In the genomic region with DNA sequence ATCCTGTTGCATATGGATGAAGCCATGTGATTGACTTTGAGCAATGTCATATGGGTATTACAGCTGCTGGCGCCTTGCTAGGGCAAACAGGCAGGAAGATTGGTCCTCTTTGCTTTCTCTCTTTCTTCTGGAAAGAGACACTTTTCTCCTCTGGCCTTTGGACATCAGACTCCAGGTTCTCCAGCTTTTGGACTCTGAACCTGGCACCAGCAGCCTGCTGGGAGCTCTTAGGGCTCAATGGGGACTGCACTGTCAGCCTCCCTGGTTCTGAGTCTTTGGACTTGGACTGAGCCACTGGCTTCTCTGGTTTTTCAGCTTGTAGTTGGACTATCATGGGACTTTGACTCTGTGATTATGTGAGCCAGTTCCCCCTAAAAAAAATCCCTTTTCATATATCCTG, we compare ENCODE assay signal across 26 cellular contexts. TPM values are rescaled to one million over a fixed set of nuclear protein-coding genes. Genes with fewer than 3 reads are reported as not detected.
DNase-seq lines count a peak whose midpoint lies in the region; ATAC-seq, FAIRE-seq and TF ChIP-seq lines count a peak whose summit lies in the region.
"Had no signal": no experiment of that assay in that cellular context is flagged by ENCODE, and none has a peak within 500 bp of the region (broad histone marks: within the 10 kb centered on the region; RNA-seq: fewer than 3 reads in every experiment).

No MANE protein-coding gene starts in this region.

- H3K4me1 ChIP-seq in HepG2 (ENCODE audit: insufficient read depth, low read length) (no peaks in the 10 kb centered on the region; the same call in 1 of the 2 replicates), right lobe of liver (peaks cover 0 to 7% (median 0%) of the 10 kb centered on the region in 4 donors), GM23338 (ENCODE audit: insufficient read depth) (no peaks in the 10 kb centered on the region), breast epithelium (no peaks in the 10 kb centered on the region)
- H3K4me1 ChIP-seq: BE2C, Caco-2 had no signal

- H3K27ac ChIP-seq in HepG2 (ENCODE audit: extremely low read length, insufficient read depth, low read length) (no peak overlapping the region), right lobe of liver (no peak overlapping the region), GM23338 (ENCODE audit: low read depth) (no peak overlapping the region), breast epithelium (no peak overlapping the region)
- H3K27ac ChIP-seq: BLaER1 had no signal

- peaks cover 10% of the 10 kb centered on the region for H3K9me2 ChIP-seq in GM23338 (ENCODE audit: insufficient read depth)

- no peak for DNase-seq in left lobe of liver (ENCODE audit: low spot score)
- no peak for DNase-seq in HepG2 (ENCODE audit: low spot score)
- DNase-seq in right lobe of liver, result no peak
- DNase-seq in memory B cell (ENCODE audit: low spot score in 2 of 2), result no peak
- DNase-seq in GM23338 (ENCODE audit: low spot score), result no peak
- DNase-seq in breast epithelium (ENCODE audit: low spot score in 2 of 2), result no peak
- DNase-seq in GM19240 (ENCODE audit: insufficient read length, low spot score), result no peak
- DNase-seq in COLO829 (ENCODE audit: low spot score), result no peak
- DNase-seq: 8988T; ACHN; BE2C; C1 segment of cervical spinal cord; Caco-2; Calu3; CD4-positive, alpha-beta memory T cell; CD4-positive, CD25-positive, alpha-beta regulatory T cell; CD8-positive, alpha-beta memory T cell; DMS79 treated with DMSO at 0.1 percent for 48 hours; GF-D8 had no signal

- TF ChIP-seq POLR2A in HepG2 (IDR thresholded peaks at IDR 0.05; ENCODE audit: insufficient read depth in 1 of 2, low read depth in 2 of 2, low read length in 2 of 2), result no peak
- no peak for TF ChIP-seq POLR2A in right lobe of liver (IDR thresholded peaks at IDR 0.05)
- no peak for TF ChIP-seq POLR2A in breast epithelium (IDR thresholded peaks at IDR 0.05)

- H3K36me3 ChIP-seq in HepG2 (replicated peaks in 1 of 2; ENCODE audit: control insufficient read depth in 1 of 2, insufficient read depth in 2 of 2, low read length in 2 of 2) (no peaks in the 10 kb centered on the region), right lobe of liver (no peaks in the 10 kb centered on the region), GM23338 (ENCODE audit: insufficient read depth) (no peaks in the 10 kb centered on the region), breast epithelium (no peaks in the 10 kb centered on the region)
- H3K36me3 ChIP-seq: BE2C had no signal

- H3K9me3 ChIP-seq in HepG2 (ENCODE audit: low read length), result no peaks in the 10 kb centered on the region; the same call in 1 of the 2 replicates
- no peaks in the 10 kb centered on the region for H3K9me3 ChIP-seq in right lobe of liver
- H3K9me3 ChIP-seq in breast epithelium, result no peaks in the 10 kb centered on the region
- H3K9me3 ChIP-seq: BE2C, BLaER1, Caco-2 had no signal

- in situ Hi-C loops in HepG2 (cut with HindIII; ENCODE audit: extremely low pct_ligation_motif_present, low pct_unique_long_range_greater_than_20kb), result no loop called here

- H3K9ac ChIP-seq in HepG2 (ENCODE audit: insufficient read depth, low read depth, low read length), result no peak overlapping the region
- H3K9ac ChIP-seq: BLaER1 had no signal

- H2AFZ ChIP-seq in HepG2 (ENCODE audit: low read length), result no peak overlapping the region
- H2AFZ ChIP-seq in GM23338, result no peak overlapping the region

- FAIRE-seq in HepG2 (lab: Jason Lieb, UNC), result no peak
- FAIRE-seq: A204.1, D721Med, G401.6, GM12891, GM19239 had no signal

- H3K27me3 ChIP-seq in HepG2 (ENCODE audit: control insufficient read depth in 1 of 2, insufficient read depth in 2 of 2, low read length in 2 of 2) (no peaks in the 10 kb centered on the region), right lobe of liver (no peaks in the 10 kb centered on the region), GM23338 (ENCODE audit: insufficient read depth) (no peaks in the 10 kb centered on the region), breast epithelium (peaks cover 0 to 6% of the 10 kb centered on the region in 2 donors)
- H3K27me3 ChIP-seq: BE2C, BLaER1 had no signal

- ATAC-seq in left lobe of liver (peak; percentile 69), HepG2 (peak; percentile 29; the same call in 1 of the 3 replicates), right lobe of liver (peak in 3 of 4 donors; percentile 25 to 76 (median 50)), memory B cell (ENCODE audit: low read depth) (no peak), GM23338 (no peak)

- H3K27me3 Mint-ChIP-seq in memory B cell, result peaks cover 7% of the 10 kb centered on the region
- no peaks in the 10 kb centered on the region for H3K27me3 Mint-ChIP-seq in GM23338 (ENCODE audit: insufficient read depth, low read depth, poor library complexity)

- peaks cover 2% of the 10 kb centered on the region for H3K36me3 Mint-ChIP-seq in memory B cell
- H3K36me3 Mint-ChIP-seq in GM23338 (ENCODE audit: low read depth), result peaks cover 23% of the 10 kb centered on the region
- H3K36me3 Mint-ChIP-seq: CD4-positive, alpha-beta memory T cell; CD4-positive, CD25-positive, alpha-beta regulatory T cell had no signal

- H3K9me3 Mint-ChIP-seq in memory B cell (no peaks in the 10 kb centered on the region), GM23338 (peaks cover 22% of the 10 kb centered on the region)
- H3K9me3 Mint-ChIP-seq: CD8-positive, alpha-beta memory T cell had no signal

- no peak for TF ChIP-seq EP300 in HepG2 (IDR thresholded peaks at IDR 0.05; ENCODE audit: low read depth in 2 of 2, low read length in 2 of 2)
- no peak for TF ChIP-seq EP300 in HepG2 (CRISPR knock-in tag; IDR thresholded peaks at IDR 0.05; ENCODE audit: borderline replicate concordance)

- H3K4me3 ChIP-seq in HepG2 (replicated peaks in 1 of 3; ENCODE audit: insufficient read depth in 1 of 3, low read depth in 2 of 3, low read length in 3 of 3) (no peak overlapping the region), right lobe of liver (no peak overlapping the region), GM23338 (no peak overlapping the region), breast epithelium (no peak overlapping the region)
- H3K4me3 ChIP-seq: BLaER1 had no signal

- CTCF ChIA-PET in HepG2 (lab: Yijun Ruan, JAX; ENCODE audit: low intra/inter-chr PET ratio, low total read pairs), result no interaction called here

- no peak for TF ChIP-seq RAD21 in HepG2 (CRISPR knock-in tag; IDR thresholded peaks at IDR 0.05)

- 67% methylated on average over 1 of the region's 1 CpG for WGBS in HepG2 (ENCODE audit: low lambda C conversion rate)
- WGBS in right lobe of liver (ENCODE audit: insufficient coverage, low coverage, low lambda C conversion rate, missing lambda C conversion rate), result 56% methylated on average over 1 of the region's 1 CpG

- H3K79me2 ChIP-seq in HepG2 (ENCODE audit: insufficient read depth, low read length), result no peaks in the 10 kb centered on the region
- H3K79me2 ChIP-seq in GM23338 (replicated peaks; ENCODE audit: insufficient read depth), result no peaks in the 10 kb centered on the region

- H4K20me1 ChIP-seq in HepG2 (ENCODE audit: insufficient read depth, low read length), result no peaks in the 10 kb centered on the region
- H4K20me1 ChIP-seq in GM23338 (replicated peaks; ENCODE audit: insufficient read depth), result no peaks in the 10 kb centered on the region; the same call in 1 of the 2 replicates
- H4K20me1 ChIP-seq: BLaER1 had no signal

- H3K4me2 ChIP-seq in HepG2 (ENCODE audit: low read depth, low read length) (no peak overlapping the region), GM23338 (no peak overlapping the region)
- H3K4me2 ChIP-seq: BLaER1 had no signal

- H3K27ac Mint-ChIP-seq in memory B cell (peak overlapping the region; percentile 21), GM23338 (no peak overlapping the region)
- H3K27ac Mint-ChIP-seq: CD14-positive monocyte; CD4-positive, alpha-beta memory T cell; CD4-positive, CD25-positive, alpha-beta regulatory T cell; CD8-positive, alpha-beta memory T cell had no signal

- POLR2A ChIA-PET in HepG2 (lab: Yijun Ruan, JAX), result no interaction called here

- TF ChIP-seq CTCF in HepG2 (CRISPR knock-in tag; IDR thresholded peaks at IDR 0.05) (no peak), right lobe of liver (IDR thresholded peaks at IDR 0.05) (no peak), GM23338 (conservative IDR thresholded peaks at IDR 0.05; ENCODE audit: low read depth in 2 of 2) (no peak), breast epithelium (IDR thresholded peaks at IDR 0.05) (no peak)

- H3F3A ChIP-seq in GM23338 (replicated peaks; ENCODE audit: low read depth), result no peaks in the 10 kb centered on the region

- H3K4me1 Mint-ChIP-seq in memory B cell (peaks cover 4% of the 10 kb centered on the region), GM23338 (peaks cover 2% of the 10 kb centered on the region; the same call in 2 of the 3 replicates)
- H3K4me1 Mint-ChIP-seq: CD14-positive monocyte; CD4-positive, CD25-positive, alpha-beta regulatory T cell; CD8-positive, alpha-beta memory T cell had no signal

- no TSS peak for BruUV-seq in HepG2 (replicated peaks; lab: Mats Ljungman, UMichigan)

- intact Hi-C loops in HepG2 (cut with micrococcal nuclease; ENCODE audit: unreplicated experiment), result no loop called here
- intact Hi-C loops in right lobe of liver (cut with DNase I), result no loop called here
- intact Hi-C loops in breast epithelium (cut with DNase I; ENCODE audit: low total_unique reads), result no loop called here

- H3K4me3 Mint-ChIP-seq in memory B cell (no peak overlapping the region), GM23338 (no peak overlapping the region)
- H3K4me3 Mint-ChIP-seq: CD14-positive monocyte; CD4-positive, alpha-beta memory T cell; CD4-positive, CD25-positive, alpha-beta regulatory T cell; CD8-positive, alpha-beta memory T cell had no signal

RNA-seq across cellular contexts. Expression of gene TENT4A, which starts 34.8 kb away (rescaled TPM):
- total RNA-seq in left lobe of liver, result 14.3 TPM
- 7.7 and 13.3 TPM in 2 replicates for total RNA-seq in HepG2 (2016; rRNA removed; fragmentation: Illumina TruSeq; extraction: Trizol)
- 16.7 and 22.2 TPM in 2 replicates for total RNA-seq in HepG2 (2016; cell fraction: cytosol; rRNA removed; fragmentation: Illumina TruSeq; extraction: Trizol; ENCODE audit: low read depth)
- 6.3 and 11.6 TPM in 2 replicates for total RNA-seq in HepG2 (2016; cell fraction: insoluble cytoplasmic fraction; rRNA removed; fragmentation: Illumina TruSeq; extraction: Trizol)
- total RNA-seq in HepG2 (2016; cell fraction: membrane; rRNA removed; fragmentation: Illumina TruSeq; extraction: Trizol), result 9.3 and 11.2 TPM in 2 replicates
- 36.2 and 43.2 TPM in 2 replicates for total RNA-seq in HepG2 (2016; cell fraction: nucleus; rRNA removed; fragmentation: Illumina TruSeq; extraction: Trizol)
- 6.0 and 6.3 TPM in 2 replicates for polyA plus RNA-seq in HepG2 (2011; rRNA removed)
- 3.2 TPM in 2 replicates for polyA plus RNA-seq in HepG2 (2011; cell fraction: cytosol; rRNA removed)
- polyA plus RNA-seq in HepG2 (2011; cell fraction: nucleus; rRNA removed), result 38.9 and 57.3 TPM in 2 replicates
- 17.0 and 17.9 TPM in 2 replicates for polyA plus RNA-seq in HepG2 (2012)
- 0.76 and 1.1 TPM in 2 replicates for polyA plus RNA-seq in HepG2 (2016; cell fraction: cytosol; fragmentation: Illumina TruSeq; extraction: Trizol; ENCODE audit: low read depth)
- 7.6 and 11.0 TPM in 2 replicates for polyA plus RNA-seq in HepG2 (2016; cell fraction: insoluble cytoplasmic fraction; fragmentation: Illumina TruSeq; extraction: Trizol; ENCODE audit: low read depth)
- 3.0 TPM in 2 replicates for polyA plus RNA-seq in HepG2 (2016; cell fraction: membrane; fragmentation: Illumina TruSeq; extraction: Trizol; ENCODE audit: low read depth)
- polyA plus RNA-seq in HepG2 (2016; cell fraction: nucleus; fragmentation: Illumina TruSeq; extraction: Trizol; ENCODE audit: insufficient read depth, low read depth), result 55.5 and 57.3 TPM in 2 replicates
- polyA minus RNA-seq in HepG2 (2011; rRNA and poly(A)+ RNA removed; ENCODE audit: low replicate concordance), result 15.3 and 47.0 TPM in 2 replicates
- 5.4 and 6.3 TPM in 2 replicates for polyA minus RNA-seq in HepG2 (2011; cell fraction: cytosol; rRNA and poly(A)+ RNA removed)
- polyA minus RNA-seq in HepG2 (2011; cell fraction: nucleus; rRNA and poly(A)+ RNA removed), result 44.4 and 60.9 TPM in 2 replicates
- 10 to 100 TPM in 4 of 6 experiments, 1 to 10 TPM in 2; 8.5 to 23.1 (median 13.2) TPM for total RNA-seq in right lobe of liver
- 20.2 and 24.0 TPM in 2 replicates for total RNA-seq in GM23338 (2014; rRNA removed; shearing (Covaris generic))
- 5.2 and 5.3 TPM in 2 replicates for polyA plus RNA-seq in GM23338 (2016; fragmentation: Nextera tagmentation; extraction: Ambion mirVana)
- total RNA-seq in breast epithelium, result 10 to 100 TPM; 24.1 to 26.2 (median 24.8) TPM

RNA-seq across cellular contexts. Expression of gene SRD5A1, which starts 45.1 kb away (rescaled TPM):
- 35.1 TPM for total RNA-seq in left lobe of liver
- total RNA-seq in HepG2 (2016; rRNA removed; fragmentation: Illumina TruSeq; extraction: Trizol), result 6.1 and 7.1 TPM in 2 replicates
- total RNA-seq in HepG2 (2016; cell fraction: cytosol; rRNA removed; fragmentation: Illumina TruSeq; extraction: Trizol; ENCODE audit: low read depth), result 2.8 and 4.1 TPM in 2 replicates
- total RNA-seq in HepG2 (2016; cell fraction: insoluble cytoplasmic fraction; rRNA removed; fragmentation: Illumina TruSeq; extraction: Trizol), result 5.8 and 5.9 TPM in 2 replicates
- total RNA-seq in HepG2 (2016; cell fraction: membrane; rRNA removed; fragmentation: Illumina TruSeq; extraction: Trizol), result 5.5 and 6.5 TPM in 2 replicates
- total RNA-seq in HepG2 (2016; cell fraction: nucleus; rRNA removed; fragmentation: Illumina TruSeq; extraction: Trizol), result 4.9 and 7.7 TPM in 2 replicates
- polyA plus RNA-seq in HepG2 (2011; rRNA removed), result 9.9 and 11.3 TPM in 2 replicates
- 7.8 and 8.2 TPM in 2 replicates for polyA plus RNA-seq in HepG2 (2011; cell fraction: cytosol; rRNA removed)
- polyA plus RNA-seq in HepG2 (2011; cell fraction: nucleus; rRNA removed), result 10.7 TPM in 2 replicates
- 4.4 and 4.9 TPM in 2 replicates for polyA plus RNA-seq in HepG2 (2012)
- 3.6 and 3.9 TPM in 2 replicates for polyA plus RNA-seq in HepG2 (2016; cell fraction: cytosol; fragmentation: Illumina TruSeq; extraction: Trizol; ENCODE audit: low read depth)
- 8.8 and 9.6 TPM in 2 replicates for polyA plus RNA-seq in HepG2 (2016; cell fraction: insoluble cytoplasmic fraction; fragmentation: Illumina TruSeq; extraction: Trizol; ENCODE audit: low read depth)
- 6.4 and 6.8 TPM in 2 replicates for polyA plus RNA-seq in HepG2 (2016; cell fraction: membrane; fragmentation: Illumina TruSeq; extraction: Trizol; ENCODE audit: low read depth)
- 8.8 and 9.4 TPM in 2 replicates for polyA plus RNA-seq in HepG2 (2016; cell fraction: nucleus; fragmentation: Illumina TruSeq; extraction: Trizol; ENCODE audit: insufficient read depth, low read depth)
- 19.3 and 93.8 TPM in 2 replicates for polyA minus RNA-seq in HepG2 (2011; rRNA and poly(A)+ RNA removed; ENCODE audit: low replicate concordance)
- 2.8 and 4.6 TPM in 2 replicates for polyA minus RNA-seq in HepG2 (2011; cell fraction: cytosol; rRNA and poly(A)+ RNA removed)
- 10.6 and 11.2 TPM in 2 replicates for polyA minus RNA-seq in HepG2 (2011; cell fraction: nucleus; rRNA and poly(A)+ RNA removed)
- total RNA-seq in right lobe of liver, result 10 to 100 TPM; 13.5 to 87.6 (median 52.2) TPM
- 69.6 and 87.3 TPM in 2 replicates for total RNA-seq in GM23338 (2014; rRNA removed; shearing (Covaris generic))
- polyA plus RNA-seq in GM23338 (2016; fragmentation: Nextera tagmentation; extraction: Ambion mirVana), result 17.9 and 18.2 TPM in 2 replicates
- 10 to 100 TPM in 1 of 3 donors, 1 to 10 TPM in 2; 3.6 to 10.6 (median 7.0) TPM for total RNA-seq in breast epithelium

RNA-seq across cellular contexts. Expression of gene NSUN2, which starts 45.5 kb away (rescaled TPM):
- total RNA-seq in left lobe of liver, result 26.4 TPM
- total RNA-seq in HepG2 (2016; rRNA removed; fragmentation: Illumina TruSeq; extraction: Trizol), result 69.1 and 71.4 TPM in 2 replicates
- total RNA-seq in HepG2 (2016; cell fraction: cytosol; rRNA removed; fragmentation: Illumina TruSeq; extraction: Trizol; ENCODE audit: low read depth), result 12.3 and 15.9 TPM in 2 replicates
- total RNA-seq in HepG2 (2016; cell fraction: insoluble cytoplasmic fraction; rRNA removed; fragmentation: Illumina TruSeq; extraction: Trizol), result 58.5 and 66.7 TPM in 2 replicates
- 16.2 and 18.1 TPM in 2 replicates for total RNA-seq in HepG2 (2016; cell fraction: membrane; rRNA removed; fragmentation: Illumina TruSeq; extraction: Trizol)
- 50.6 and 60.7 TPM in 2 replicates for total RNA-seq in HepG2 (2016; cell fraction: nucleus; rRNA removed; fragmentation: Illumina TruSeq; extraction: Trizol)
- 51.7 and 52.1 TPM in 2 replicates for polyA plus RNA-seq in HepG2 (2011; rRNA removed)
- polyA plus RNA-seq in HepG2 (2011; cell fraction: cytosol; rRNA removed), result 24.9 and 27.2 TPM in 2 replicates
- 138 and 148 TPM in 2 replicates for polyA plus RNA-seq in HepG2 (2011; cell fraction: nucleus; rRNA removed)
- 44.6 and 48.0 TPM in 2 replicates for polyA plus RNA-seq in HepG2 (2012)
- polyA plus RNA-seq in HepG2 (2016; cell fraction: cytosol; fragmentation: Illumina TruSeq; extraction: Trizol; ENCODE audit: low read depth), result 2.3 and 3.1 TPM in 2 replicates
- 59.3 and 62.8 TPM in 2 replicates for polyA plus RNA-seq in HepG2 (2016; cell fraction: insoluble cytoplasmic fraction; fragmentation: Illumina TruSeq; extraction: Trizol; ENCODE audit: low read depth)
- polyA plus RNA-seq in HepG2 (2016; cell fraction: membrane; fragmentation: Illumina TruSeq; extraction: Trizol; ENCODE audit: low read depth), result 7.1 and 8.4 TPM in 2 replicates
- polyA plus RNA-seq in HepG2 (2016; cell fraction: nucleus; fragmentation: Illumina TruSeq; extraction: Trizol; ENCODE audit: insufficient read depth, low read depth), result 140 and 147 TPM in 2 replicates
- 25.9 and 113 TPM in 2 replicates for polyA minus RNA-seq in HepG2 (2011; rRNA and poly(A)+ RNA removed; ENCODE audit: low replicate concordance)
- 17.2 and 20.0 TPM in 2 replicates for polyA minus RNA-seq in HepG2 (2011; cell fraction: cytosol; rRNA and poly(A)+ RNA removed)
- 82.3 and 82.4 TPM in 2 replicates for polyA minus RNA-seq in HepG2 (2011; cell fraction: nucleus; rRNA and poly(A)+ RNA removed)
- 10 to 100 TPM; 24.6 to 42.5 (median 29.1) TPM for total RNA-seq in right lobe of liver
- 110 and 112 TPM in 2 replicates for total RNA-seq in GM23338 (2014; rRNA removed; shearing (Covaris generic))
- 59.3 and 65.4 TPM in 2 replicates for polyA plus RNA-seq in GM23338 (2016; fragmentation: Nextera tagmentation; extraction: Ambion mirVana)
- 10 to 100 TPM; 36.8 to 58.7 (median 55.6) TPM for total RNA-seq in breast epithelium

Comparison
In these comparisons a context has a peak if more than half of its experiments do, and no peak if none do; other contexts are left out.
1. ATAC-seq: peak in left lobe of liver (single experiment), HepG2 (single experiment) and right lobe of liver (3 of 4); none in memory B cell (single experiment) and GM23338 (single experiment).